8 cellular contexts compared by ENCODE assay signal in the genomic region with DNA sequence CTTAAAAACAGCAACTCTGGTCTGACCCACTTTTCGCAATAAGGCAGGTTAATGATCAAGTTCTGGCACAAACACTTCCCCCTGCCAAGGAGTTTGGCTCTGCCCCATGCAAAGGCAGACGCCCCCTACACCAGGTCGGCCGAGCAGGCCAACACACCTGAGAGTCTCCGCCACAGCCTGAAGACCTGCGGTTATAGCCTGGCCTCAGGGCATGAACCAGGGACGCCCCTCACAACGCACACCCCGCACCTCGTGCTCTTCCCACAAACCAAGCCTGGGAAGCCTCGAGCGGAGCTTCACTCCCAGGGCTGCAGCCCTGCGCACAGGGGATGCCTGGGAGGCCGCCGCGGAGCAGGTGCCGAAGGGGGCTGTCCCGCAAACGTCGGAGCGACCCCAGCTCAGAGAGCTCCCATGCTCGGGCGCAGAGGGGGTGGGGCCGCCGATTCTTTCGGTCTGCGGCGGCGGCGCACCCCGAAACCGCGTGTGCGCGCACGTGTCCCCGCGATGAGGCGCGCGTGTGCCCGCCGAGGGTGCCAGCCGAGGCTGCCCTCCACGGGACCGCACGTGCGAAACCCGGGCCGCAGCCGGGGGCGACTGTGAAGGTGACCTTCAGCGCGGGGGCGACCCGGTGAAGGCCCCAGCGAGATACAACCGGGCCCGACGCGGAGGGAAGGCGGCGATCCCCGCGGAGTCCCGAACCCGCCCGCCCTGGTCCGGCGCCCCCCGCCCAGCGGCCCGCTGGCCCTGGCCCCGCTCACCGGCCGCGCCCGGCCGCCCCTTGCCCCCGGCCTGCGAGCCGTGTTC. TPM values are rescaled to one million over a fixed set of nuclear protein-coding genes. Genes with fewer than 3 reads are reported as not detected.
DNase-seq lines count a peak whose midpoint lies in the region; ATAC-seq and TF ChIP-seq lines count a peak whose summit lies in the region.

No MANE protein-coding gene starts in this region.

- TF ChIP-seq CTCF in DND-41 (IDR thresholded peaks at IDR 0.05; ENCODE audit: borderline replicate concordance, extremely low read depth, low read length, poor library complexity, severe bottlenecking) (no peak), LNCaP clone FGC (IDR thresholded peaks at IDR 0.05; ENCODE audit: control insufficient read depth, extremely low read depth, insufficient read depth) (no peak), right atrium auricular region (IDR thresholded peaks at IDR 0.05) (no peak), gastrocnemius medialis (IDR thresholded peaks at IDR 0.05 in 4 of 5, conservative IDR thresholded peaks at IDR 0.05 in 1 of 5) (no peak)

- DNase-seq in DND-41, result peak; percentile 46
- DNase-seq in LNCaP clone FGC (ENCODE audit: low read depth), result no peak
- peak; percentile 27 for DNase-seq in activated naive CD4-positive, alpha-beta T cell treated with anti-CD3 and anti-CD28 coated beads for 36 hours
- DNase-seq in right atrium auricular region (ENCODE audit: low spot score), result no peak
- peak in 1 of 2 donors; percentile 39 for DNase-seq in gastrocnemius medialis
- no peak for DNase-seq in ecto neural progenitor cell (ENCODE audit: low spot score)
- DNase-seq in NCI-H1436 treated with DMSO at 0.1 percent for 48 hours (lab: John Stamatoyannopoulos, UW), result no peak

- H3K27me3 ChIP-seq in DND-41 (ENCODE audit: insufficient read depth, low read length, poor library complexity) (no peaks in the 10 kb centered on the region), right atrium auricular region (no peaks in the 10 kb centered on the region), gastrocnemius medialis (no peaks in the 10 kb centered on the region)

- H3K27ac ChIP-seq in DND-41 (ENCODE audit: low read length) (peak overlapping the region; percentile 54), right atrium auricular region (peak overlapping the region; percentile 90 to 92), gastrocnemius medialis (peak overlapping the region; percentile 91 to 98 (median 96))

- in situ Hi-C loops in gastrocnemius medialis (cut with MboI; ENCODE audit: low sequenced_read_pairs in 4 of 4), result loop anchor here in 2 of 4 donors (10.0 to 25.0 kb wide), 2 partner anchors 116 to 299 kb away; a partner anchor contains a TSS

- peaks cover 36% of the 10 kb centered on the region for H3K4me1 Mint-ChIP-seq in activated naive CD4-positive, alpha-beta T cell treated with anti-CD3 and anti-CD28 coated beads for 36 hours (ENCODE audit: low read depth)

- intact Hi-C loops in activated naive CD4-positive, alpha-beta T cell treated with anti-CD3 and anti-CD28 coated beads for 36 hours (cut with micrococcal nuclease), result loop anchor here (1.0 to 2.0 kb wide), 6 partner anchors 10 to 375 kb away; a partner anchor contains a TSS
- intact Hi-C loops in gastrocnemius medialis (cut with DNase I; ENCODE audit: low total_unique reads), result loop anchor here (1.0 to 5.0 kb wide), 6 partner anchors 24 to 318 kb away; a partner anchor contains a TSS

- H3K27ac Mint-ChIP-seq in activated naive CD4-positive, alpha-beta T cell treated with anti-CD3 and anti-CD28 coated beads for 36 hours, result peak overlapping the region; percentile 76

- TF ChIP-seq POLR2A in gastrocnemius medialis (IDR thresholded peaks at IDR 0.05), result no peak

- H3K27me3 Mint-ChIP-seq in activated naive CD4-positive, alpha-beta T cell treated with anti-CD3 and anti-CD28 coated beads for 36 hours (ENCODE audit: low read depth), result no peaks in the 10 kb centered on the region

- peak overlapping the region; percentile 86 for H3K4me3 Mint-ChIP-seq in activated naive CD4-positive, alpha-beta T cell treated with anti-CD3 and anti-CD28 coated beads for 36 hours

- ATAC-seq in DND-41 (ENCODE audit: insufficient read depth, low read depth) (peak; percentile 23; the same call in 2 of the 3 replicates), GM21576 (IDR thresholded peaks at IDR 0.05; ENCODE audit: unreplicated experiment) (peak; percentile 18), gastrocnemius medialis (no peak)

- H3K4me2 ChIP-seq in DND-41 (ENCODE audit: insufficient read depth, low read length), result peak overlapping the region; percentile 93

- peaks cover 68% of the 10 kb centered on the region for H3K79me2 ChIP-seq in DND-41 (ENCODE audit: insufficient read depth, low read length)

- peaks cover 52% of the 10 kb centered on the region for H4K20me1 ChIP-seq in DND-41 (ENCODE audit: insufficient read depth, low read length)

- H3K4me3 ChIP-seq in DND-41 (ENCODE audit: low read depth in 1 of 2, low read length in 2 of 2) (peak overlapping the region; percentile 35 to 71; a peak in 3 of 4 replicates), LNCaP clone FGC (ENCODE audit: low read depth, low read length) (peak overlapping the region; percentile 80), right atrium auricular region (peak overlapping the region; percentile 91 to 93), gastrocnemius medialis (peak overlapping the region; percentile 65 to 84 (median 71))

- peaks cover 58% of the 10 kb centered on the region for H3K4me1 ChIP-seq in DND-41 (ENCODE audit: insufficient read depth, low read length)
- H3K4me1 ChIP-seq in right atrium auricular region, result peaks cover 0 to 59% of the 10 kb centered on the region in 2 donors
- peaks cover 51 to 59% of the 10 kb centered on the region in 2 donors for H3K4me1 ChIP-seq in gastrocnemius medialis

- peaks cover 3% of the 10 kb centered on the region for H3K36me3 Mint-ChIP-seq in activated naive CD4-positive, alpha-beta T cell treated with anti-CD3 and anti-CD28 coated beads for 36 hours (ENCODE audit: low read depth)

- H3K36me3 ChIP-seq in DND-41 (ENCODE audit: insufficient read depth, low read length) (peaks cover 4% of the 10 kb centered on the region; the same call in 1 of the 2 replicates), right atrium auricular region (no peaks in the 10 kb centered on the region), gastrocnemius medialis (no peaks in the 10 kb centered on the region)

- H3K9me3 ChIP-seq in DND-41 (ENCODE audit: insufficient read depth, low read length, severe bottlenecking) (no peaks in the 10 kb centered on the region), right atrium auricular region (no peaks in the 10 kb centered on the region), gastrocnemius medialis (no peaks in the 10 kb centered on the region)

- H2AFZ ChIP-seq in DND-41 (ENCODE audit: low read depth, low read length), result peak overlapping the region; percentile 49

- no peaks in the 10 kb centered on the region for H3K9me3 Mint-ChIP-seq in activated naive CD4-positive, alpha-beta T cell treated with anti-CD3 and anti-CD28 coated beads for 36 hours

- peak overlapping the region; percentile 77 for H3K9ac ChIP-seq in DND-41 (ENCODE audit: low read depth, low read length)

- CTCF ChIA-PET in activated naive CD4-positive, alpha-beta T cell treated with anti-CD3 and anti-CD28 coated beads for 36 hours (lab: Charles Lee), result no interaction called here

RNA-seq across cellular contexts. Expression of a gene that starts 0.6 kb away (rescaled TPM):
- 10 to 100 TPM; 72.7 to 81.4 TPM for total RNA-seq in activated naive CD4-positive, alpha-beta T cell treated with anti-CD3 and anti-CD28 coated beads for 36 hours
- 100 to 1,000 TPM in 1 of 2 donors, 10 to 100 TPM in 1; 94.4 to 126 TPM for total RNA-seq in right atrium auricular region
- total RNA-seq in gastrocnemius medialis, result 100 to 1,000 TPM; 104 to 286 (median 211) TPM

RNA-seq across cellular contexts. Expression of a gene that starts 38.4 kb away (rescaled TPM):
- under 1 TPM; 0.07 to 0.12 TPM for total RNA-seq in activated naive CD4-positive, alpha-beta T cell treated with anti-CD3 and anti-CD28 coated beads for 36 hours
- total RNA-seq in right atrium auricular region, result not detected
- total RNA-seq in gastrocnemius medialis, result not detected

Comparison
In these comparisons a context has a peak if more than half of its experiments do, and no peak if none do; other contexts are left out.
1. ATAC-seq: peak in DND-41 (single experiment) and GM21576 (single experiment); none in gastrocnemius medialis (0 of 2).
2. DNase-seq: peak in DND-41 (single experiment) and activated naive CD4-positive, alpha-beta T cell treated with anti-CD3 and anti-CD28 coated beads for 36 hours (single experiment); none in LNCaP clone FGC (single experiment), right atrium auricular region (single experiment), ecto neural progenitor cell (single experiment) and NCI-H1436 treated with DMSO at 0.1 percent for 48 hours (single experiment).
3. Peak in every context shown above with its lines, with median percentiles within 50 percentile points of each other: H3K27ac ChIP-seq and H3K4me3 ChIP-seq.